Comparison of ENCODE assay signal across 8 cellular contexts in genomic region chr1:61139324-61140055, GRCh38. TPM values are rescaled to one million over a fixed set of nuclear protein-coding genes. Genes with fewer than 3 reads are reported as not detected.
DNase-seq lines count a peak whose midpoint lies in the region; ATAC-seq, FAIRE-seq and TF ChIP-seq lines count a peak whose summit lies in the region.

No MANE protein-coding gene starts in this region.

- TF ChIP-seq CTCF in chondrocyte (IDR thresholded peaks at IDR 0.05) (no peak), omental fat pad (IDR thresholded peaks at IDR 0.05) (no peak), body of pancreas (IDR thresholded peaks at IDR 0.05) (no peak)

- FAIRE-seq in RCC 7860 (lab: Jason Lieb, UNC): no peak

- no peaks in the 10 kb centered on the region for H3K27me3 Mint-ChIP-seq in chondrocyte (ENCODE audit: low read depth)

- 78 to 81% methylated on average over 11 of the region's 11 CpGs for WGBS in body of pancreas, 2 donors

- peak; percentile 45 for ATAC-seq in omental fat pad (ENCODE audit: low FRiP score)
- ATAC-seq in body of pancreas: no peak
- ATAC-seq in GM21381 (IDR thresholded peaks at IDR 0.05; ENCODE audit: unreplicated experiment): no peak

- peaks cover 33% of the 10 kb centered on the region for H3K4me1 ChIP-seq in body of pancreas

- H3K27ac ChIP-seq in body of pancreas: no peak overlapping the region

- no peaks in the 10 kb centered on the region for H3K9me3 ChIP-seq in body of pancreas

- DNase-seq in GM04504 (ENCODE audit: low read depth) (peak; percentile 28), NOMO-1 treated with DMSO at 0.1 percent for 48 hours (lab: John Stamatoyannopoulos, UW; ENCODE audit: unreplicated experiment) (peak; percentile 97), chondrocyte (ENCODE audit: low spot score) (no peak), omental fat pad (ENCODE audit: low spot score) (no peak), body of pancreas (no peak), RCC 7860 (ENCODE audit: low spot score) (no peak), cerebellum (ENCODE audit: low spot score) (no peak)

- no peaks in the 10 kb centered on the region for H3K9me3 Mint-ChIP-seq in chondrocyte (ENCODE audit: low read depth)

- H3K4me3 Mint-ChIP-seq in chondrocyte (ENCODE audit: unreplicated experiment): no peak overlapping the region

- H3K4me3 ChIP-seq in body of pancreas: no peak overlapping the region

- TF ChIP-seq POLR2A in body of pancreas (IDR thresholded peaks at IDR 0.05): no peak

- H3K27ac Mint-ChIP-seq in chondrocyte (ENCODE audit: unreplicated experiment): peak overlapping the region; percentile 19

- no peaks in the 10 kb centered on the region for H3K36me3 ChIP-seq in body of pancreas (replicated peaks in 1 of 2; ENCODE audit: insufficient read depth in 1 of 2, low read depth in 2 of 2)

- H3K27me3 ChIP-seq in body of pancreas: no peaks in the 10 kb centered on the region

- peaks cover 50% of the 10 kb centered on the region for H3K4me1 Mint-ChIP-seq in chondrocyte (ENCODE audit: low read depth)

- intact Hi-C loops in body of pancreas (cut with DNase I): no loop called here

- no peaks in the 10 kb centered on the region for H3K36me3 Mint-ChIP-seq in chondrocyte (ENCODE audit: low read depth)

RNA-seq across cellular contexts. Expression of gene NFIA, which starts 57.1 kb away (rescaled TPM):
- total RNA-seq in chondrocyte (43.0 to 64.1 TPM (median 47.3 TPM) in 3 replicates), omental fat pad (100 to 1,000 TPM in 1 of 4 donors, 10 to 100 TPM in 3; 61.1 to 159 (median 77.5) TPM), body of pancreas (10 to 100 TPM; 21.5 to 32.3 TPM), cerebellum (86.0 TPM)

Comparison
In these comparisons a context has a peak if more than half of its experiments do, and no peak if none do; other contexts are left out.
1. DNase-seq: peak in GM04504 (single experiment) and NOMO-1 treated with DMSO at 0.1 percent for 48 hours (single experiment); none in chondrocyte (single experiment), omental fat pad (single experiment), body of pancreas (0 of 4), RCC 7860 (single experiment) and cerebellum (single experiment).